In genomic region chr12:116559330-116560080, GRCh38 we compare ENCODE assay signal across 8 cellular contexts. TPM values are rescaled to one million over a fixed set of nuclear protein-coding genes. Genes with fewer than 3 reads are reported as not detected.
A peak's percentile ranks its signal among the peaks of the same experiment; 100 is the strongest.
DNase-seq lines count a peak whose midpoint lies in the region; ATAC-seq and TF ChIP-seq lines count a peak whose summit lies in the region.

Gene MAP1LC3B2, plus strand, starts transcription at chr12:116559381. Its CDS starts 16,562 bp downstream, at chr12:116575943.

- H3K36me3 ChIP-seq in osteoblast (ENCODE audit: insufficient read depth, low read length) (no peaks in the 10 kb centered on the region), thymus (ENCODE audit: control insufficient read depth, insufficient read depth) (no peaks in the 10 kb centered on the region)

- peak within 1 kb of the TSS; percentile 63 for H3K4me2 ChIP-seq in osteoblast (ENCODE audit: insufficient read depth, low read length)

- H4K20me1 ChIP-seq in osteoblast (ENCODE audit: insufficient read depth, low read length) = no peaks in the 10 kb centered on the region

- peak within 1 kb of the TSS; percentile 81 for H3K27ac Mint-ChIP-seq in activated T-cell treated with anti-CD3 and anti-CD28 coated beads, Interleukin-2, amount 50 U/mL, for 72 hours

- H3K4me3 ChIP-seq in foreskin fibroblast (ENCODE audit: low read depth in 1 of 2, low read length in 2 of 2) (no peak within 1 kb of the TSS), osteoblast (ENCODE audit: insufficient read depth, low read length) (no peak within 1 kb of the TSS), thymus (ENCODE audit: low read length) (peak within 1 kb of the TSS; percentile 15)

- peaks cover 4 to 15% of the 10 kb centered on the region in 2 donors for H3K36me3 Mint-ChIP-seq in activated T-cell treated with anti-CD3 and anti-CD28 coated beads, Interleukin-2, amount 50 U/mL, for 72 hours (ENCODE audit: insufficient read depth in 2 of 2)

- no peaks in the 10 kb centered on the region for H3K27me3 Mint-ChIP-seq in activated T-cell treated with anti-CD3 and anti-CD28 coated beads, Interleukin-2, amount 50 U/mL, for 72 hours (ENCODE audit: low read depth)

- peak; percentile 99 for DNase-seq in OCI-M1 (lab: John Stamatoyannopoulos, UW)
- DNase-seq in activated T-cell treated with anti-CD3 and anti-CD28 coated beads, Interleukin-2, amount 50 U/mL, for 72 hours = peak; percentile 80 to 85
- DNase-seq in foreskin fibroblast = peak; percentile 21 to 54
- DNase-seq in osteoblast (ENCODE audit: insufficient read length, low spot score, missing footprints) = peak; percentile 88
- no peak for DNase-seq in NCI-H146 (lab: John Stamatoyannopoulos, UW)

- ATAC-seq in GM18508 (IDR thresholded peaks at IDR 0.05; ENCODE audit: insufficient read depth, unreplicated experiment) (peak; percentile 75), HG02884 (IDR thresholded peaks at IDR 0.05; ENCODE audit: unreplicated experiment) (peak; percentile 75)
- ATAC-seq in activated T-cell treated with anti-CD3 and anti-CD28 coated beads, Interleukin-2, amount 50 U/mL, for 72 hours (replicated peaks in 1 of 2) = peak; percentile 89 to 94

- H2AFZ ChIP-seq in osteoblast (ENCODE audit: low read length) = peak within 1 kb of the TSS; percentile 91

- peak within 1 kb of the TSS; percentile 69 for H3K27ac ChIP-seq in osteoblast (ENCODE audit: low read depth, low read length)
- peak within 1 kb of the TSS; percentile 97 for H3K27ac ChIP-seq in thymus (ENCODE audit: low read depth)

- H3K4me1 Mint-ChIP-seq in activated T-cell treated with anti-CD3 and anti-CD28 coated beads, Interleukin-2, amount 50 U/mL, for 72 hours (ENCODE audit: low read depth) = peaks cover 30% of the 10 kb centered on the region

- H3K9me3 ChIP-seq in osteoblast (ENCODE audit: low read depth, low read length) (no peaks in the 10 kb centered on the region), thymus (ENCODE audit: control insufficient read depth) (no peaks in the 10 kb centered on the region)

- WGBS in thymus = 1% methylated on average over 14 of the region's 14 CpGs

- peaks cover 18% of the 10 kb centered on the region for H3K4me1 ChIP-seq in osteoblast (ENCODE audit: insufficient read depth, low read length)
- peaks cover 26% of the 10 kb centered on the region for H3K4me1 ChIP-seq in thymus (ENCODE audit: control insufficient read depth, insufficient read depth, low read length)

- H3K79me2 ChIP-seq in osteoblast (ENCODE audit: insufficient read depth, low read length) = no peaks in the 10 kb centered on the region

- peaks cover 8 to 10% of the 10 kb centered on the region in 2 donors for H3K9me3 Mint-ChIP-seq in activated T-cell treated with anti-CD3 and anti-CD28 coated beads, Interleukin-2, amount 50 U/mL, for 72 hours

- no peaks in the 10 kb centered on the region for H3K27me3 ChIP-seq in osteoblast (ENCODE audit: insufficient read depth, low read length)
- no peaks in the 10 kb centered on the region for H3K27me3 ChIP-seq in thymus (ENCODE audit: control insufficient read depth, insufficient read depth)

- peak within 1 kb of the TSS; percentile 82 to 94 for H3K4me3 Mint-ChIP-seq in activated T-cell treated with anti-CD3 and anti-CD28 coated beads, Interleukin-2, amount 50 U/mL, for 72 hours

- TF ChIP-seq CTCF in foreskin fibroblast (IDR thresholded peaks at IDR 0.05; ENCODE audit: low read depth, low read length) (no peak), osteoblast (IDR thresholded peaks at IDR 0.05; ENCODE audit: extremely low read depth, low read depth, low read length) (no peak)

RNA-seq across cellular contexts. Expression of gene MAP1LC3B2, which starts in this region (rescaled TPM):
- total RNA-seq in activated T-cell treated with anti-CD3 and anti-CD28 coated beads, Interleukin-2, amount 50 U/mL, for 72 hours = 1 to 10 TPM; 2.0 to 2.1 TPM
- 0.29 and 1.1 TPM in 2 replicates for total RNA-seq in osteoblast
- polyA plus RNA-seq in thymus = 6.5 TPM
